In genomic region chr19:44684396-44684795, GRCh38 we compare ENCODE assay signal across 9 cellular contexts. TPM values are rescaled to one million over a fixed set of nuclear protein-coding genes. Genes with fewer than 3 reads are reported as not detected.
DNase-seq lines count a peak whose midpoint lies in the region; ATAC-seq and TF ChIP-seq lines count a peak whose summit lies in the region.
"Not testable (repeated sequence)": the region's sequence is repeated elsewhere in the genome, so short reads cannot be mapped to it uniquely, and the experiment has no call there.
"Had no signal": no experiment of that assay in that cellular context is flagged by ENCODE, and none has a peak within 500 bp of the region (broad histone marks: within the 10 kb centered on the region; RNA-seq: fewer than 3 reads in every experiment).

No MANE protein-coding gene starts in this region.

- not testable (repeated sequence) for H3K9ac ChIP-seq in HUES6 (ENCODE audit: low read length)

- H3K36me3 Mint-ChIP-seq in WTC11; neural crest cell (ENCODE audit: low read depth): not testable (repeated sequence)
- H3K36me3 Mint-ChIP-seq in chondrocyte (ENCODE audit: low read depth) = peaks cover 10% of the 10 kb centered on the region

- not testable (repeated sequence) for H3K27ac Mint-ChIP-seq in WTC11
- H3K27ac Mint-ChIP-seq in chondrocyte (ENCODE audit: unreplicated experiment) (peak overlapping the region; percentile 32), neural crest cell (ENCODE audit: unreplicated experiment) (peak overlapping the region; percentile 19)

- not testable (repeated sequence) for H3K4me1 Mint-ChIP-seq in WTC11, neural crest cell
- peaks cover 21% of the 10 kb centered on the region for H3K4me1 Mint-ChIP-seq in chondrocyte (ENCODE audit: low read depth)

- H3K27ac ChIP-seq in AG04450 (ENCODE audit: low read depth, low read length) = peak overlapping the region; percentile 82
- peak overlapping the region; percentile 4; the same call in 1 of the 2 replicates for H3K27ac ChIP-seq in HUES6 (ENCODE audit: low read depth, low read length)
- peak overlapping the region in 3 of 4 donors; percentile 11 to 75 (median 39) for H3K27ac ChIP-seq in esophagus squamous epithelium
- H3K27ac ChIP-seq in hepatocyte = peak overlapping the region; percentile 31
- H3K27ac ChIP-seq in stomach = peak overlapping the region in 3 of 5 donors; percentile 18 to 65 (median 43)

- not testable (repeated sequence) for TF ChIP-seq CTCF in AG04450 (IDR thresholded peaks at IDR 0.05; ENCODE audit: low read depth, low read length); WTC11 (IDR thresholded peaks at IDR 0.05); chondrocyte (IDR thresholded peaks at IDR 0.05); esophagus squamous epithelium (IDR thresholded peaks at IDR 0.05); hepatocyte (IDR thresholded peaks at IDR 0.05; ENCODE audit: poor library complexity); neural crest cell (conservative IDR thresholded peaks at IDR 0.05); stomach (IDR thresholded peaks at IDR 0.05)

- CTCF ChIA-PET in AG04450 (lab: Charles Lee) = not testable (repeated sequence)
- CTCF ChIA-PET in WTC11 (lab: Charles Lee) = interaction anchor here (2.9 kb wide), 1 partner anchor 113 kb away, joined by 10 read pairs; no protein-coding TSS in a partner anchor

- not testable (repeated sequence) for TF ChIP-seq POLR2A in esophagus squamous epithelium (IDR thresholded peaks at IDR 0.05); stomach (IDR thresholded peaks at IDR 0.05)

- TF ChIP-seq EP300 in stomach (IDR thresholded peaks at IDR 0.05) = not testable (repeated sequence)

- not testable (repeated sequence) for H4K20me1 ChIP-seq in hepatocyte (ENCODE audit: insufficient read depth, poor library complexity, severe bottlenecking)

- H3K27me3 Mint-ChIP-seq in WTC11 (ENCODE audit: low read depth); chondrocyte (ENCODE audit: low read depth); neural crest cell (ENCODE audit: low read depth): not testable (repeated sequence)

- not testable (repeated sequence) for H3K9me2 ChIP-seq in hepatocyte (replicated peaks; ENCODE audit: insufficient read depth)

- intact Hi-C loops in esophagus squamous epithelium (cut with DNase I); stomach (cut with DNase I; ENCODE audit: low total_unique reads): not testable (repeated sequence)

- H3K27me3 ChIP-seq in AG04450 (ENCODE audit: control insufficient read depth, insufficient read depth, low read length); HUES6 (ENCODE audit: control insufficient read depth, insufficient read depth, low read length); esophagus squamous epithelium; hepatocyte; stomach: not testable (repeated sequence)

- POLR2A ChIA-PET in AG04450 (lab: Yijun Ruan, JAX); WTC11 (lab: Charles Lee): not testable (repeated sequence)

- H3K9me3 ChIP-seq in AG04450 (ENCODE audit: control insufficient read depth, insufficient read depth, low read length); HUES6 (ENCODE audit: control insufficient read depth, insufficient read depth, low read depth, low read length); esophagus squamous epithelium; hepatocyte (ENCODE audit: low read depth); stomach: not testable (repeated sequence)

- H3K4me3 Mint-ChIP-seq in WTC11; chondrocyte (ENCODE audit: unreplicated experiment); neural crest cell: not testable (repeated sequence)

- DNase-seq in AG04450 (ENCODE audit: low read depth, low spot score); WTC11 (ENCODE audit: low spot score); chondrocyte (ENCODE audit: low spot score); esophagus squamous epithelium (lab: John Stamatoyannopoulos, UW); hepatocyte (ENCODE audit: low spot score); neural crest cell (ENCODE audit: low read depth, low spot score); stomach: not testable (repeated sequence)

- H3K79me2 ChIP-seq in hepatocyte = not testable (repeated sequence)

- not testable (repeated sequence) for H3K36me3 ChIP-seq in HUES6 (ENCODE audit: control insufficient read depth, insufficient read depth, low read length); esophagus squamous epithelium; hepatocyte (replicated peaks; ENCODE audit: insufficient read depth, low read depth)
- peaks cover 0 to 27% (median 6%) of the 10 kb centered on the region in 4 donors for H3K36me3 ChIP-seq in stomach

- not testable (repeated sequence) for H2AFZ ChIP-seq in hepatocyte

- peaks cover 12% of the 10 kb centered on the region for H3K4me1 ChIP-seq in HUES6 (ENCODE audit: control insufficient read depth, insufficient read depth, low read length)
- peaks cover 7 to 37% (median 20%) of the 10 kb centered on the region in 3 donors for H3K4me1 ChIP-seq in esophagus squamous epithelium
- H3K4me1 ChIP-seq in hepatocyte (ENCODE audit: insufficient read depth) = not testable (repeated sequence)
- peaks cover 4 to 30% (median 14%) of the 10 kb centered on the region in 4 donors for H3K4me1 ChIP-seq in stomach

- not testable (repeated sequence) for H3K4me2 ChIP-seq in hepatocyte

- not testable (repeated sequence) for H3K4me3 ChIP-seq in AG04450 (ENCODE audit: low read depth, low read length); HUES6 (ENCODE audit: low read depth, low read length); esophagus squamous epithelium; hepatocyte; stomach

- WGBS in esophagus squamous epithelium, 2 donors = 85 to 91% methylated on average over 3 of the region's 3 CpGs
- 96% methylated on average over 3 of the region's 3 CpGs for WGBS in hepatocyte (ENCODE audit: low lambda C conversion rate, missing lambda C conversion rate)
- WGBS in stomach, 5 donors = 84 to 93% (median 89%) methylated on average over 3 of the region's 3 CpGs

- not testable (repeated sequence) for H3K9me3 Mint-ChIP-seq in WTC11; chondrocyte (ENCODE audit: low read depth); neural crest cell

- ATAC-seq in WTC11 = not testable (repeated sequence)

TF ChIP-seq in WTC11, 78 proteins besides CTCF, POLR2A, EP300 and RAD21:
- peak; percentile 84 for TF ChIP-seq GTF2I (CRISPR knock-in tag; conservative IDR thresholded peaks at IDR 0.05)

RNA-seq across cellular contexts. Expression of gene CEACAM19, which starts 13.1 kb away (rescaled TPM):
- polyA plus RNA-seq in AG04450 (2011; rRNA removed) (11.3 and 13.8 TPM in 2 replicates), hepatocyte (4.9 and 5.6 TPM in 2 replicates), stomach (1 to 10 TPM; 2.0 to 6.4 (median 2.3) TPM)
- 9.1 and 11.2 TPM in 2 replicates for polyA minus RNA-seq in AG04450 (2011; rRNA and poly(A)+ RNA removed)
- total RNA-seq in WTC11 (2021) (1.9 to 2.9 TPM (median 2.3 TPM) in 3 replicates), chondrocyte (5.2 to 6.5 TPM (median 5.4 TPM) in 3 replicates), esophagus squamous epithelium (1 to 10 TPM; 2.3 to 7.6 (median 4.6) TPM), hepatocyte (2.8 and 5.1 TPM in 2 replicates), neural crest cell (5.0 and 6.1 TPM in 2 replicates), stomach (10 to 100 TPM in 1 of 5 donors, 1 to 10 TPM in 3, under 1 TPM in 1; 0.58 to 17.0 (median 2.9) TPM)

RNA-seq across cellular contexts. Expression of gene CEACAM16, which starts 14.6 kb away (rescaled TPM):
- polyA plus RNA-seq in AG04450 (2011; rRNA removed) (not detected in 2 replicates), hepatocyte (not detected in 2 replicates), stomach (not detected)
- not detected in 2 replicates for polyA minus RNA-seq in AG04450 (2011; rRNA and poly(A)+ RNA removed)
- total RNA-seq in WTC11 (2021) (not detected in 3 replicates), chondrocyte (not detected in 3 replicates), esophagus squamous epithelium (not detected), hepatocyte (0.73 TPM in 1 of 2 replicates, not detected in the other), neural crest cell (not detected in 2 replicates), stomach (not detected)
- total RNA-seq: NCI-H460 had no signal

RNA-seq across cellular contexts. Expression of gene PVR, which starts 40.7 kb away (rescaled TPM):
- 125 and 151 TPM in 2 replicates for polyA plus RNA-seq in AG04450 (2011; rRNA removed)
- 148 and 175 TPM in 2 replicates for polyA minus RNA-seq in AG04450 (2011; rRNA and poly(A)+ RNA removed)
- total RNA-seq in WTC11 (2021) = 13.7 to 15.9 TPM (median 15.0 TPM) in 3 replicates
- 44.4 to 93.2 TPM (median 89.7 TPM) in 3 replicates for total RNA-seq in chondrocyte
- total RNA-seq in esophagus squamous epithelium = 10 to 100 TPM; 13.2 to 21.9 (median 20.9) TPM
- 123 and 124 TPM in 2 replicates for total RNA-seq in hepatocyte
- 76.4 and 85.6 TPM in 2 replicates for polyA plus RNA-seq in hepatocyte
- 20.4 and 22.5 TPM in 2 replicates for total RNA-seq in neural crest cell
- total RNA-seq in stomach = 10 to 100 TPM; 33.2 to 80.8 (median 39.1) TPM
- 10 to 100 TPM in 1 of 3 donors, 1 to 10 TPM in 2; 4.9 to 15.8 (median 10.0) TPM for polyA plus RNA-seq in stomach

Comparison
In these comparisons a context has a peak if more than half of its experiments do, and no peak if none do; other contexts are left out.
1. H3K27ac ChIP-seq: peak in every context shown above with its lines; median percentile 82 in AG04450; 43 in stomach; 39 in esophagus squamous epithelium; 31 in hepatocyte; 4 in HUES6.